Comparison of ENCODE assay signal across 20 cellular contexts in the genomic region with DNA sequence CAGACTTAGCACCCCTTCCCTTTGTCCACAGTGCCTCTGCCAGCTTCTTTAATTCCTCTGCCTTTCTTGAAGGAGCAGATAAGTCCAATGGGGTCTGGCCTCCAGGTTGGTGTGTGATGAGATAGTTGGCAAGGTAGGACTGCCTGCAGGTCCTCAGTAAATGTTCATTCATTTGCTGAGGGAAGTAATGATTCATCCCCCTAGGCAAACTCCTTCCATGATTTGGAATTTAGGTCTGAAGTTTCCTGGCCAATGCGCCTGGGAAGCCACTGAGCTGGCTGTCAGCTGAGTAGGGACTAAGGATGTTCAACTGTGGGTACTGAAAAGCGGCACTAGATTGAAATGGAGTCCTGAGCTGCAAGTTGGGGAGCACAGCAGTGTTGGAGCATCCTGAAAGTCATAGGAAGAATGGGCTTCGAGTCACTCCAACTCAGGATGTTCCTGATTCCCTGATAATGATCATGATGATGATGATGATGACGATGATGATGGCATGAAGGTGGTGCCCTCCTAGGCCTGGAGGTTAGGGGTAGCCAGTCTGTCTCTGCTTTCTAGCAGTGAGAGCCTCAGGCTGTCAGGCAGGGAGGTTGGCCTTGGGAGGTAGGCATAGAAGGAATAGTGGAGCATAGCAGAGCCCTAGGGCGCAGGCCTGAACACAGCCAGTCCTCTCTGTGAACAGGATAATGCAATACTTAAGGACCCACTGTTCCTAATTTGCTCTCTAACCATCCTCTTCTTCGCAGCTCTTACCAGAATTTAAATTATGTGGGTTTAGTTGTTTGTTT. TPM values are rescaled to one million over a fixed set of nuclear protein-coding genes. Genes with fewer than 3 reads are reported as not detected.
DNase-seq lines count a peak whose midpoint lies in the region; ATAC-seq, FAIRE-seq and TF ChIP-seq lines count a peak whose summit lies in the region.
"Had no signal": no experiment of that assay in that cellular context is flagged by ENCODE, and none has a peak within 500 bp of the region (broad histone marks: within the 10 kb centered on the region; RNA-seq: fewer than 3 reads in every experiment).

No MANE protein-coding gene starts in this region.

- ATAC-seq in IMR-90 (ENCODE audit: low read depth) (no peak), HG03135 (IDR thresholded peaks at IDR 0.05; ENCODE audit: unreplicated experiment) (no peak)
- ATAC-seq: left lobe of liver, Panc1 had no signal

- BruUV-seq in IMR-90 (replicated peaks; lab: Mats Ljungman, UMichigan): no TSS peak

- H3K79me1 ChIP-seq in IMR-90 (ENCODE audit: low read depth in 1 of 2, low read length in 2 of 2): peaks cover 29 to 89% of the 10 kb centered on the region in 2 experiments
- H3K79me1 ChIP-seq in mesenchymal stem cell (replicated peaks; ENCODE audit: low read length, poor library complexity, severe bottlenecking): peaks cover 15% of the 10 kb centered on the region

- TF ChIP-seq CTCF in IMR-90 (conservative IDR thresholded peaks at IDR 0.05; ENCODE audit: low read depth, low read length) (no peak), bronchial epithelial cell (IDR thresholded peaks at IDR 0.05; ENCODE audit: insufficient read depth, low read length, severe bottlenecking) (no peak), tibial artery (IDR thresholded peaks at IDR 0.05) (no peak)

- peak overlapping the region; percentile 8; the same call in 1 of the 2 replicates for H4K91ac ChIP-seq in IMR-90 (ENCODE audit: insufficient read depth, low read depth, low read length)
- no peak overlapping the region for H4K91ac ChIP-seq in mesenchymal stem cell (ENCODE audit: low read length)

- in situ Hi-C loops in IMR-90 (cut with MboI; ENCODE audit: low sequenced_read_pairs): no loop called here

- H2AFZ ChIP-seq in IMR-90 (replicated peaks; ENCODE audit: low read length, poor library complexity) (no peak overlapping the region), mesenchymal stem cell (ENCODE audit: low read depth, low read length) (no peak overlapping the region)

- H2BK15ac ChIP-seq in IMR-90 (ENCODE audit: low read depth, low read length) (peak overlapping the region; percentile 15; the same call in 1 of the 3 replicates), mesenchymal stem cell (ENCODE audit: low read depth, poor library complexity, severe bottlenecking) (no peak overlapping the region)

- peaks cover 53% of the 10 kb centered on the region for H3K9me1 ChIP-seq in IMR-90 (ENCODE audit: insufficient read depth, low read length)

- no peak for TF ChIP-seq POLR2A in IMR-90 (IDR thresholded peaks at IDR 0.05; ENCODE audit: low read depth, low read length)

- H3K9me3 ChIP-seq in IMR-90 (ENCODE audit: control insufficient read depth, insufficient read depth, low read length): no peaks in the 10 kb centered on the region
- no peaks in the 10 kb centered on the region for H3K9me3 ChIP-seq in mesenchymal stem cell (ENCODE audit: control insufficient read depth, low read length)
- H3K9me3 ChIP-seq in tibial artery: no peaks in the 10 kb centered on the region
- H3K9me3 ChIP-seq: SJSA1 had no signal

- H3K27me3 ChIP-seq in IMR-90 (ENCODE audit: control insufficient read depth, insufficient read depth, low read length) (no peaks in the 10 kb centered on the region), bronchial epithelial cell (ENCODE audit: control insufficient read depth, insufficient read depth, low read length) (no peaks in the 10 kb centered on the region), mesenchymal stem cell (ENCODE audit: control insufficient read depth in 1 of 2, insufficient read depth in 1 of 2, low read length in 2 of 2) (no peaks in the 10 kb centered on the region), tibial artery (no peaks in the 10 kb centered on the region)
- H3K27me3 ChIP-seq: SJSA1 had no signal

- peak overlapping the region; percentile 1; the same call in 1 of the 2 replicates for H2BK20ac ChIP-seq in IMR-90 (ENCODE audit: low read depth, low read length)

- H4K8ac ChIP-seq in IMR-90 (ENCODE audit: low read depth in 2 of 2, low read length in 2 of 2) (no peak overlapping the region; a peak in 1 of 4 replicates), mesenchymal stem cell (ENCODE audit: low read length) (no peak overlapping the region)

- H4K5ac ChIP-seq in IMR-90 (ENCODE audit: low read depth, low read length): peak overlapping the region; percentile 8

- no peak for TF ChIP-seq RAD21 in IMR-90 (IDR thresholded peaks at IDR 0.05; ENCODE audit: low read length)

- 100% methylated on average over 1 of the region's 6 CpGs; no CpG with 5 or more reads in 1 of the 2 experiments for WGBS in IMR-90 (ENCODE audit: extremely low coverage in 2 of 2, insufficient read length in 1 of 2), 2 experiments
- WGBS in mesenchymal stem cell: 97% methylated on average over 4 of the region's 6 CpGs

- H3K18ac ChIP-seq in IMR-90 (ENCODE audit: low read depth, low read length) (no peak overlapping the region), mesenchymal stem cell (ENCODE audit: low read depth in 1 of 2, low read length in 2 of 2) (peak overlapping the region in 1 of 2 experiments; percentile 11)

- POLR2A ChIA-PET in IMR-90 (lab: Charles Lee; ENCODE audit: unreplicated experiment): no interaction called here

- H3K9ac ChIP-seq in IMR-90 (ENCODE audit: low read depth, low read length): no peak overlapping the region
- no peak overlapping the region for H3K9ac ChIP-seq in mesenchymal stem cell (ENCODE audit: low read length)

- intact Hi-C loops in IMR-90 (cut with micrococcal nuclease): no loop called here
- intact Hi-C loops in tibial artery (cut with DNase I; ENCODE audit: low total_unique reads): no loop called here

- H2BK12ac ChIP-seq in mesenchymal stem cell (ENCODE audit: low read length in 2 of 2): no peak overlapping the region

- H3K4ac ChIP-seq in IMR-90 (ENCODE audit: low read depth, low read length) (peak overlapping the region; percentile 48), mesenchymal stem cell (ENCODE audit: low read depth in 1 of 2, low read length in 2 of 2) (no peak overlapping the region)

- peak overlapping the region; percentile 43; the same call in 1 of the 2 replicates for H3K14ac ChIP-seq in IMR-90 (replicated peaks; ENCODE audit: low read depth, low read length)
- H3K14ac ChIP-seq in mesenchymal stem cell (ENCODE audit: low read length in 2 of 2): no peak overlapping the region

- DNase-seq in IMR-90 (no peak), bronchial epithelial cell (ENCODE audit: low read depth) (peak; percentile 18), mesenchymal stem cell (no peak), tibial artery (peak in 1 of 2 donors; percentile 34), NAMALWA (ENCODE audit: low spot score) (no peak), NCI-H1694 treated with DMSO at 0.1 percent for 48 hours (lab: John Stamatoyannopoulos, UW) (no peak)
- DNase-seq: activated CD4-positive, alpha-beta T cell treated with anti-CD3 and anti-CD28 coated beads, Interleukin-2, amount 10 ng/mL, durations not matched to agents 24 days and 14 days; CD4-positive, alpha-beta T cell; DMS 273 treated with DMSO at 0.1 percent for 48 hours; Kasumi-1; midbrain; NCI-H1105; NCI-H2107; posterior cingulate gyrus had no signal

- H2BK5ac ChIP-seq in IMR-90 (ENCODE audit: low read depth, low read length, poor library complexity, severe bottlenecking): peak overlapping the region; percentile 43
- no peak overlapping the region for H2BK5ac ChIP-seq in mesenchymal stem cell (ENCODE audit: low read depth, low read length, poor library complexity, severe bottlenecking)

- dilution Hi-C loops in IMR-90 (cut with HindIII; ENCODE audit: low sequenced_read_pairs, unreplicated experiment): no loop called here

- CTCF ChIA-PET in IMR-90 (lab: Yijun Ruan, JAX): interaction anchor here (0.7 kb wide), 1 partner anchor 60 kb away, joined by 3 read pairs; no protein-coding TSS in a partner anchor

- H4K20me1 ChIP-seq in IMR-90 (ENCODE audit: insufficient read depth, low read length): peaks cover 59% of the 10 kb centered on the region

- H3K27ac ChIP-seq in IMR-90 (ENCODE audit: insufficient read depth, low read length): peak overlapping the region; percentile 7; the same call in 1 of the 2 replicates
- H3K27ac ChIP-seq in mesenchymal stem cell (ENCODE audit: low read length, poor library complexity, severe bottlenecking): no peak overlapping the region
- peak overlapping the region; percentile 92 to 93 for H3K27ac ChIP-seq in tibial artery
- H3K27ac ChIP-seq: SJSA1 had no signal

- H2BK120ac ChIP-seq in IMR-90 (ENCODE audit: low read depth, low read length) (peak overlapping the region; percentile 37; the same call in 1 of the 2 replicates), mesenchymal stem cell (ENCODE audit: low read depth, low read length) (no peak overlapping the region)

- no peak for FAIRE-seq in bronchial epithelial cell (lab: Jason Lieb, UNC)
- FAIRE-seq: colon, G401.6 had no signal

- H2AK5ac ChIP-seq in IMR-90 (ENCODE audit: low read depth, low read length) (peak overlapping the region; percentile 79), mesenchymal stem cell (ENCODE audit: low read length, severe bottlenecking) (peak overlapping the region; percentile 30)

- no peak overlapping the region for H3K4me2 ChIP-seq in IMR-90 (ENCODE audit: low read depth, low read length)
- no peak overlapping the region for H3K4me2 ChIP-seq in mesenchymal stem cell (ENCODE audit: low read length, poor library complexity, severe bottlenecking)

- no peak overlapping the region for H2AK9ac ChIP-seq in IMR-90 (replicated peaks; ENCODE audit: low read depth, low read length, poor library complexity)

- no peak overlapping the region for H3K4me3 ChIP-seq in IMR-90 (ENCODE audit: insufficient read depth, low read depth, low read length)
- H3K4me3 ChIP-seq in bronchial epithelial cell (ENCODE audit: low read depth, low read length): no peak overlapping the region
- no peak overlapping the region for H3K4me3 ChIP-seq in mesenchymal stem cell (ENCODE audit: insufficient read depth in 1 of 2, low read depth in 1 of 2, low read length in 2 of 2)
- no peak overlapping the region for H3K4me3 ChIP-seq in tibial artery
- H3K4me3 ChIP-seq: SJSA1 had no signal

- H3K36me3 ChIP-seq in IMR-90 (ENCODE audit: control insufficient read depth, insufficient read depth, low read length) (peaks cover 19% of the 10 kb centered on the region), bronchial epithelial cell (ENCODE audit: control insufficient read depth, insufficient read depth, low read length) (no peaks in the 10 kb centered on the region), mesenchymal stem cell (ENCODE audit: control insufficient read depth in 1 of 2, insufficient read depth in 2 of 2, low read depth in 1 of 2, low read length in 2 of 2) (peaks cover 0 to 31% of the 10 kb centered on the region in 2 experiments), tibial artery (no peaks in the 10 kb centered on the region)

- no peak overlapping the region for H3K56ac ChIP-seq in IMR-90 (ENCODE audit: extremely low read depth, insufficient read depth, low read length)

- H3K23ac ChIP-seq in IMR-90 (ENCODE audit: low read depth, low read length): peak overlapping the region; percentile 86
- no peak overlapping the region for H3K23ac ChIP-seq in mesenchymal stem cell (ENCODE audit: low read length in 2 of 2)

- H3K4me1 ChIP-seq in IMR-90 (ENCODE audit: control insufficient read depth, insufficient read depth, low read length) (peaks cover 22% of the 10 kb centered on the region), mesenchymal stem cell (ENCODE audit: control insufficient read depth, insufficient read depth, low read depth, low read length) (peaks cover 32% of the 10 kb centered on the region), tibial artery (peaks cover 6 to 97% (median 63%) of the 10 kb centered on the region in 4 donors)

RNA-seq across cellular contexts. Expression of a gene that starts 44.7 kb away (rescaled TPM):
- total RNA-seq in IMR-90 (2012; rRNA removed) (90.7 and 97.5 TPM in 2 replicates), bronchial epithelial cell (7.6 and 21.4 TPM in 2 replicates)
- 457 and 533 TPM in 2 replicates for polyA plus RNA-seq in IMR-90 (2012; rRNA removed)
- 220 and 733 TPM in 2 replicates for polyA plus RNA-seq in IMR-90 (2012; cell fraction: cytosol; rRNA removed)
- 553 and 1,147 TPM in 2 replicates for polyA plus RNA-seq in IMR-90 (2012; cell fraction: nucleus; rRNA removed; ENCODE audit: low replicate concordance)
- polyA plus RNA-seq in mesenchymal stem cell (2013, experiment 1 of 2): 2,099 TPM
- polyA plus RNA-seq in mesenchymal stem cell (2013, experiment 2 of 2): 2,053 TPM
- total RNA-seq: activated CD4-positive, alpha-beta T cell treated with anti-CD3 and anti-CD28 coated beads, Interleukin-2, amount 10 ng/mL, durations not matched to agents 24 days and 14 days; CD4-positive, alpha-beta T cell had no signal

RNA-seq across cellular contexts. Expression of a gene that starts 44.9 kb away (rescaled TPM):
- total RNA-seq in IMR-90 (2012; rRNA removed): 230 and 263 TPM in 2 replicates
- polyA plus RNA-seq in IMR-90 (2012; rRNA removed): 301 and 337 TPM in 2 replicates
- polyA plus RNA-seq in IMR-90 (2012; cell fraction: cytosol; rRNA removed): 173 and 272 TPM in 2 replicates
- 217 and 287 TPM in 2 replicates for polyA plus RNA-seq in IMR-90 (2012; cell fraction: nucleus; rRNA removed; ENCODE audit: low replicate concordance)
- total RNA-seq in bronchial epithelial cell: 3.6 and 7.4 TPM in 2 replicates
- polyA plus RNA-seq in mesenchymal stem cell (2013, experiment 1 of 2): 2,271 TPM
- 2,270 TPM for polyA plus RNA-seq in mesenchymal stem cell (2013, experiment 2 of 2)
- total RNA-seq: activated CD4-positive, alpha-beta T cell treated with anti-CD3 and anti-CD28 coated beads, Interleukin-2, amount 10 ng/mL, durations not matched to agents 24 days and 14 days had no signal

Comparison
In these comparisons a context has a peak if more than half of its experiments do, and no peak if none do; other contexts are left out.
1. RNA of a gene that starts 44.9 kb away (total RNA-seq): 230 to 263 TPM in IMR-90; 3.6 to 7.4 TPM in bronchial epithelial cell; every median in the first group is over 10 times any median in the second.